29 cellular contexts compared by ENCODE assay signal in genomic region chrX:34343001-34343400, GRCh38.
"Had no signal": no experiment of that assay in that cellular context is flagged by ENCODE, and none has a peak within 500 bp of the region (broad histone marks: within the 10 kb centered on the region; RNA-seq: fewer than 3 reads in every experiment).

No MANE protein-coding gene starts in this region.

- DNase-seq: activated CD4-positive, alpha-beta memory T cell treated with anti-CD3 and anti-CD28 coated beads, Interleukin-2, amount 10 ng/mL, durations not matched to agents 7 days and 5 days; activated CD4-positive, alpha-beta T cell treated with anti-CD3 and anti-CD28 coated beads for 36 hours; activated CD4-positive, alpha-beta T cell treated with anti-CD3 and anti-CD28 coated beads, Interleukin-2, amount 10 ng/mL, durations not matched to agents 24 days and 14 days; activated CD4-positive, CD25-positive, alpha-beta regulatory T cell; activated CD4-positive, CD25-positive, alpha-beta regulatory T cell treated with anti-CD3 and anti-CD28 coated beads, Interleukin-2, amount 50 U/mL, for 72 hours; activated CD8-positive, alpha-beta memory T cell treated with anti-CD3 and anti-CD28 coated beads, Interleukin-2, amount 50 U/mL, for 48 hours; activated gamma-delta T cell; activated naive CD4-positive, alpha-beta T cell treated with anti-CD3 and anti-CD28 coated beads, Interleukin-2, amount 50 U/mL, for 16 hours; activated naive CD4-positive, alpha-beta T cell treated with Interleukin-2 at 50 U/mL for 16 hours; activated naive CD8-positive, alpha-beta T cell treated with anti-CD3 and anti-CD28 coated beads for 36 hours; activated naive CD8-positive, alpha-beta T cell treated with anti-CD3 and anti-CD28 coated beads, Interleukin-2, amount 50 U/mL, for 24 hours; activated T-cell treated with anti-CD3 and anti-CD28 coated beads for 4 hours; activated T-cell treated with anti-CD3 and anti-CD28 coated beads, Interleukin-2, amount 50 U/mL, for 24 hours; activated T-cell treated with anti-CD3 and anti-CD28 coated beads, Interleukin-2, amount 50 U/mL, for 72 hours; adrenal gland; amygdala; aorta; central memory CD4-positive, alpha-beta T cell; cerebellar nuclear complex; colonic mucosa; dorsolateral prefrontal cortex; effector memory CD4-positive, alpha-beta T cell; endodermal cell; foreskin fibroblast; head of caudate nucleus; T-helper 2 cell had no signal

- H3K4me1 ChIP-seq: adrenal gland, body of pancreas, colonic mucosa had no signal

- H3K27me3 ChIP-seq: adrenal gland, body of pancreas, cardiac muscle cell, colonic mucosa had no signal

- H3K4me3 ChIP-seq: adrenal gland, body of pancreas, cardiac muscle cell, colonic mucosa, dorsolateral prefrontal cortex had no signal

- ATAC-seq: activated CD4-positive, alpha-beta T cell treated with anti-CD3 and anti-CD28 coated beads for 36 hours; activated naive CD8-positive, alpha-beta T cell treated with anti-CD3 and anti-CD28 coated beads, Interleukin-2, amount 50 U/mL, for 24 hours; activated T-cell treated with anti-CD3 and anti-CD28 coated beads, Interleukin-2, amount 50 U/mL, for 72 hours; body of pancreas; esophagus mucosa had no signal

- H3K27ac ChIP-seq: adrenal gland, body of pancreas, cardiac muscle cell, colonic mucosa, dorsolateral prefrontal cortex had no signal

- H3K36me3 ChIP-seq: adrenal gland, cardiac muscle cell, colonic mucosa had no signal

- H3K9me3 ChIP-seq: adrenal gland, body of pancreas, colonic mucosa had no signal
